Comparison of ENCODE assay signal across 1 cellular context in genomic region chr5:149470942-149471341, GRCh38.
TF ChIP-seq lines count a peak whose summit lies in the region.

No MANE protein-coding gene starts in this region.

TF ChIP-seq in H1, 55 proteins besides CTCF, POLR2A, EP300 and RAD21:
- no peak for TF ChIP-seq ATF2 (IDR thresholded peaks at IDR 0.05; ENCODE audit: low read length)
- no peak for TF ChIP-seq KDM5A (IDR thresholded peaks at IDR 0.05; ENCODE audit: low read length)
- no peak for TF ChIP-seq TEAD4 (IDR thresholded peaks at IDR 0.05; ENCODE audit: low read depth, low read length)
- no peak for TF ChIP-seq SP4 (IDR thresholded peaks at IDR 0.05; ENCODE audit: low read length)
- no peak for TF ChIP-seq RXRA (IDR thresholded peaks at IDR 0.05; ENCODE audit: insufficient read depth, low read depth, low read length)
- no peak for TF ChIP-seq BRCA1 (IDR thresholded peaks at IDR 0.05; ENCODE audit: low read depth, low read length)
- TF ChIP-seq ASH2L (IDR thresholded peaks at IDR 0.05; ENCODE audit: low read length), result no peak
- TF ChIP-seq NRF1 (IDR thresholded peaks at IDR 0.05; ENCODE audit: low read depth, low read length), result no peak
- no peak for TF ChIP-seq USF2 (IDR thresholded peaks at IDR 0.05; ENCODE audit: low read length)
- TF ChIP-seq KDM1A (IDR thresholded peaks at IDR 0.05; ENCODE audit: borderline replicate concordance, low read length), result no peak
- no peak for TF ChIP-seq JUN (IDR thresholded peaks at IDR 0.05; ENCODE audit: low read depth, low read length)
- no peak for TF ChIP-seq E2F6 (IDR thresholded peaks at IDR 0.05)
- TF ChIP-seq EZH2 (IDR thresholded peaks at IDR 0.05; ENCODE audit: low read depth, low read length, severe bottlenecking), result no peak
- TF ChIP-seq BACH1 (IDR thresholded peaks at IDR 0.05; ENCODE audit: low read length), result no peak
- TF ChIP-seq SRF (IDR thresholded peaks at IDR 0.05; ENCODE audit: low read depth, low read length), result no peak
- TF ChIP-seq RNF2 (IDR thresholded peaks at IDR 0.05; ENCODE audit: borderline replicate concordance, low read depth, low read length, missing control alignments, poor library complexity, severe bottlenecking), result no peak
